10 cellular contexts compared by ENCODE assay signal in genomic region chr18:55252053-55252675, GRCh38.
A peak's percentile ranks its signal among the peaks of the same experiment; 100 is the strongest.
DNase-seq lines count a peak whose midpoint lies in the region; ATAC-seq and TF ChIP-seq lines count a peak whose summit lies in the region.
"Had no signal": no experiment of that assay in that cellular context is flagged by ENCODE, and none has a peak within 500 bp of the region (broad histone marks: within the 10 kb centered on the region; RNA-seq: fewer than 3 reads in every experiment).

No MANE protein-coding gene starts in this region.

- 69 to 72% methylated on average over 7 of the region's 7 CpGs for WGBS in thyroid gland, 2 donors

- intact Hi-C loops in left lung (cut with DNase I) (no loop called here), thyroid gland (cut with DNase I) (no loop called here), PC-9 (cut with micrococcal nuclease; ENCODE audit: unreplicated experiment) (no loop called here)

- H3K27ac ChIP-seq in brain microvascular endothelial cell (peak overlapping the region; percentile 27), left lung (peak overlapping the region; percentile 1 to 3), thyroid gland (peak overlapping the region in 2 of 3 donors; percentile 31 to 59), PC-9 (no peak overlapping the region)

- no peak for ATAC-seq in left lung
- ATAC-seq: activated T-helper 17 cell treated with anti-CD3 and anti-CD28 coated beads, Interleukin-2, amount 50 U/mL, for 72 hours had no signal

- POLR2A ChIA-PET in PC-9 (lab: Charles Lee; ENCODE audit: unreplicated experiment): no interaction called here

- TF ChIP-seq POLR2A in thyroid gland (IDR thresholded peaks at IDR 0.05): no peak

- no peak overlapping the region for H2AFZ ChIP-seq in PC-9

- no peaks in the 10 kb centered on the region for H3K9me2 ChIP-seq in PC-9 (ENCODE audit: insufficient read depth)

- BruUV-seq in PC-9 (replicated peaks; lab: Mats Ljungman, UMichigan): no TSS peak

- H3K27me3 ChIP-seq in brain microvascular endothelial cell (replicated peaks): no peaks in the 10 kb centered on the region
- H3K27me3 ChIP-seq in left lung: no peaks in the 10 kb centered on the region
- no peaks in the 10 kb centered on the region for H3K27me3 ChIP-seq in thyroid gland
- no peaks in the 10 kb centered on the region for H3K27me3 ChIP-seq in PC-9 (ENCODE audit: insufficient read depth, low read depth)

- no peak overlapping the region for H3K4me2 ChIP-seq in PC-9

- peak; percentile 55 for DNase-seq in KBM-7
- no peak for DNase-seq in brain microvascular endothelial cell
- no peak for DNase-seq in left lung
- DNase-seq in thyroid gland: no peak
- DNase-seq in PC-9: no peak
- no peak for DNase-seq in NCI-H510A (lab: John Stamatoyannopoulos, UW)
- no peak for DNase-seq in NCI-H128 (lab: John Stamatoyannopoulos, UW; ENCODE audit: unreplicated experiment)
- DNase-seq: cortex of kidney, NCI-H1092 treated with DMSO at 0.1 percent for 48 hours had no signal

- in situ Hi-C loops in KBM-7 (cut with MboI; ENCODE audit: low pct_unique_long_range_greater_than_20kb, low sequenced_read_pairs): no loop called here
- in situ Hi-C loops in brain microvascular endothelial cell (cut with HindIII; ENCODE audit: low pct_ligation_motif_present, low sequenced_read_pairs): no loop called here

- H3K9me3 ChIP-seq in left lung (no peaks in the 10 kb centered on the region), thyroid gland (no peaks in the 10 kb centered on the region), PC-9 (ENCODE audit: insufficient read depth, low read depth) (no peaks in the 10 kb centered on the region)

- CTCF ChIA-PET in PC-9 (lab: Charles Lee): no interaction called here

- H3F3A ChIP-seq in PC-9 (ENCODE audit: insufficient read depth, low read depth): no peaks in the 10 kb centered on the region

- H3K4me1 ChIP-seq in left lung (peaks cover 4 to 24% of the 10 kb centered on the region in 2 donors), thyroid gland (peaks cover 0 to 8% of the 10 kb centered on the region in 2 donors), PC-9 (replicated peaks; ENCODE audit: insufficient read depth) (no peaks in the 10 kb centered on the region)

- no peaks in the 10 kb centered on the region for H3K79me2 ChIP-seq in PC-9 (ENCODE audit: low read depth)

- H4K20me1 ChIP-seq in PC-9 (ENCODE audit: insufficient read depth): no peaks in the 10 kb centered on the region

- TF ChIP-seq CTCF in brain microvascular endothelial cell (IDR thresholded peaks at IDR 0.05; ENCODE audit: low read depth, low read length, missing control alignments) (no peak), left lung (IDR thresholded peaks at IDR 0.05) (no peak), thyroid gland (IDR thresholded peaks at IDR 0.05) (no peak), PC-9 (conservative IDR thresholded peaks at IDR 0.05) (no peak)

- no peak overlapping the region for H3K4me3 ChIP-seq in brain microvascular endothelial cell (ENCODE audit: low read depth, low read length)
- H3K4me3 ChIP-seq in left lung: no peak overlapping the region
- no peak overlapping the region for H3K4me3 ChIP-seq in thyroid gland (replicated peaks in 1 of 3)
- no peak overlapping the region for H3K4me3 ChIP-seq in PC-9

- H3K36me3 ChIP-seq in brain microvascular endothelial cell (replicated peaks) (peaks cover 9% of the 10 kb centered on the region), left lung (peaks cover 0 to 19% of the 10 kb centered on the region in 2 donors), thyroid gland (peaks cover 8 to 19% of the 10 kb centered on the region in 2 donors), PC-9 (ENCODE audit: low read depth) (no peaks in the 10 kb centered on the region)
